Comparison of ENCODE assay signal across 12 cellular contexts in the genomic region with DNA sequence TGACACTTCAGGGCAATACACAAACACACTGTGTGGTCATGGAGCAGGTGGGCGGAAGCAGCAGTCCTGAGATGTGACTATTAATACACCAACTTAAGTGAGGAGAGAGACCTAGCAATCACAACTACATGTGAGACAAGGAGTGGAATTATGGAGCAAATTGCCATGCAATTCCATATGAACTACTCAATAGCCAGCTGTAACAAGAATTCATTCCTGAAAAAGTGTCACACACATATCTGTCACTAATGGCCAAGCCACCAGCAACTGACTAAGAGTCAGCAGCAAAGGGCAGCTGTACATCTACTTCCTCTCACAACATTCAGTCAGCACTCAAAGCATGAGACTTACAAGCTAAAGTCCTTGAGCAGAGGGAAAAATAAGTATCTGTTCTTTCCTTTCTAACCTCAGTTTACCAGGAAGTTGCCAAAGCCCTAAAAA. TPM values are rescaled to one million over a fixed set of nuclear protein-coding genes. Genes with fewer than 3 reads are reported as not detected.
DNase-seq lines count a peak whose midpoint lies in the region; TF ChIP-seq lines count a peak whose summit lies in the region.
"Had no signal": no experiment of that assay in that cellular context is flagged by ENCODE, and none has a peak within 500 bp of the region (broad histone marks: within the 10 kb centered on the region; RNA-seq: fewer than 3 reads in every experiment).

No MANE protein-coding gene starts in this region.

- DNase-seq in activated T-cell treated with anti-CD3 and anti-CD28 coated beads, Interleukin-2, amount 50 U/mL, for 24 hours, result no peak
- no peak for DNase-seq in activated T-cell treated with anti-CD3 and anti-CD28 coated beads, Interleukin-2, amount 50 U/mL, for 1 hour
- DNase-seq in OCI-LY7 (ENCODE audit: low spot score) (peak; percentile 75), immature natural killer cell (no peak), H7 (no peak), progenitor cell of endocrine pancreas (ENCODE audit: low spot score, unreplicated experiment) (no peak)
- no peak for DNase-seq in effector memory CD4-positive, alpha-beta T cell
- DNase-seq: activated T-cell treated with anti-CD3 and anti-CD28 coated beads, Interleukin-2, amount 50 U/mL, for 4 hours; NCI-H524; tibial artery had no signal

- intact Hi-C loops in OCI-LY7 (cut with micrococcal nuclease; ENCODE audit: unreplicated experiment), result loop anchor here (1.0 kb wide), 1 partner anchor 45 kb away; no protein-coding TSS in a partner anchor

- H2AFZ ChIP-seq in OCI-LY7 (ENCODE audit: low read length), result no peak overlapping the region

- H3K4me3 Mint-ChIP-seq in activated T-cell treated with anti-CD3 and anti-CD28 coated beads, Interleukin-2, amount 50 U/mL, for 24 hours, result no peak overlapping the region
- H3K4me3 Mint-ChIP-seq in immature natural killer cell (peak overlapping the region in 4 of 5 donors; percentile 33 to 57 (median 52)), progenitor cell of endocrine pancreas (ENCODE audit: low read depth) (no peak overlapping the region)
- H3K4me3 Mint-ChIP-seq: activated T-cell treated with anti-CD3 and anti-CD28 coated beads, Interleukin-2, amount 50 U/mL, for 4 hours; T-helper 1 cell treated with Interleukin-12 subunit alpha and Interleukin-12 subunit beta and Interleukin-4 antibody, amounts not matched to agents 30 μg/mL and 1 μg/mL, for 36 hours had no signal

- H3K27me3 ChIP-seq in subcutaneous abdominal adipose tissue (ENCODE audit: control insufficient read depth in 5 of 5, insufficient read depth in 4 of 5, low read length in 5 of 5), result no peaks in the 10 kb centered on the region
- no peaks in the 10 kb centered on the region for H3K27me3 ChIP-seq in H7 (ENCODE audit: control insufficient read depth, insufficient read depth, low read length)
- H3K27me3 ChIP-seq in effector memory CD4-positive, alpha-beta T cell (replicated peaks; ENCODE audit: control insufficient read depth, insufficient read depth, low read length, poor library complexity, severe bottlenecking), result no peaks in the 10 kb centered on the region
- H3K27me3 ChIP-seq: tibial artery had no signal

- no peak overlapping the region for H3K9ac ChIP-seq in subcutaneous abdominal adipose tissue (ENCODE audit: low read length in 5 of 5)

- H3K4me3 ChIP-seq in OCI-LY7 (ENCODE audit: low read depth, low read length, poor library complexity, severe bottlenecking), result peak overlapping the region; percentile 61
- H3K4me3 ChIP-seq in subcutaneous abdominal adipose tissue (ENCODE audit: low read depth in 1 of 5, low read length in 5 of 5), result no peak overlapping the region
- H3K4me3 ChIP-seq in H7 (ENCODE audit: insufficient read depth, low read depth, low read length), result no peak overlapping the region
- H3K4me3 ChIP-seq in effector memory CD4-positive, alpha-beta T cell (ENCODE audit: insufficient read depth, low read depth, low read length, poor library complexity, severe bottlenecking), result no peak overlapping the region
- H3K4me3 ChIP-seq: tibial artery had no signal

- TF ChIP-seq CTCF in OCI-LY7 (conservative IDR thresholded peaks at IDR 0.05; ENCODE audit: low read length) (no peak), progenitor cell of endocrine pancreas (IDR thresholded peaks at IDR 0.05; ENCODE audit: unreplicated experiment) (no peak)

- POLR2A ChIA-PET in OCI-LY7 (lab: Charles Lee), result interaction anchor here (0.5 to 5.4 kb wide), 5 partner anchors 9 to 818 kb away, joined by 3 to 25 read pairs (median 3); no protein-coding TSS in a partner anchor

- peaks cover 64% of the 10 kb centered on the region for H3K4me1 Mint-ChIP-seq in activated T-cell treated with anti-CD3 and anti-CD28 coated beads, Interleukin-2, amount 50 U/mL, for 24 hours (ENCODE audit: low read depth)
- peaks cover 62 to 64% of the 10 kb centered on the region in 2 donors for H3K4me1 Mint-ChIP-seq in immature natural killer cell
- H3K4me1 Mint-ChIP-seq in progenitor cell of endocrine pancreas (ENCODE audit: low read depth), result peaks cover 25% of the 10 kb centered on the region

- no TSS peak for BruUV-seq in OCI-LY7 (replicated peaks; lab: Mats Ljungman, UMichigan)

- peak overlapping the region; percentile 15 for H3K27ac Mint-ChIP-seq in activated T-cell treated with anti-CD3 and anti-CD28 coated beads, Interleukin-2, amount 50 U/mL, for 24 hours
- peak overlapping the region; percentile 35 to 94 (median 71) for H3K27ac Mint-ChIP-seq in immature natural killer cell
- H3K27ac Mint-ChIP-seq in progenitor cell of endocrine pancreas, result no peak overlapping the region
- H3K27ac Mint-ChIP-seq: T-helper 1 cell treated with Interleukin-12 subunit alpha and Interleukin-12 subunit beta and Interleukin-4 antibody, amounts not matched to agents 30 μg/mL and 1 μg/mL, for 36 hours had no signal

- H3K9me2 ChIP-seq in OCI-LY7 (ENCODE audit: insufficient read depth, low read length), result no peaks in the 10 kb centered on the region

- H3K4me1 ChIP-seq in OCI-LY7 (ENCODE audit: insufficient read depth, low read length, poor library complexity, severe bottlenecking) (peaks cover 92% of the 10 kb centered on the region), subcutaneous abdominal adipose tissue (ENCODE audit: control insufficient read depth in 5 of 5, insufficient read depth in 5 of 5, low read length in 5 of 5) (peaks cover 6 to 55% (median 53%) of the 10 kb centered on the region in 5 donors)
- peaks cover 37% of the 10 kb centered on the region for H3K4me1 ChIP-seq in effector memory CD4-positive, alpha-beta T cell (ENCODE audit: control insufficient read depth, insufficient read depth, low read length, poor library complexity, severe bottlenecking)

- H3K9me3 Mint-ChIP-seq in activated T-cell treated with anti-CD3 and anti-CD28 coated beads, Interleukin-2, amount 50 U/mL, for 24 hours, result no peaks in the 10 kb centered on the region
- H3K9me3 Mint-ChIP-seq in immature natural killer cell (no peaks in the 10 kb centered on the region), progenitor cell of endocrine pancreas (ENCODE audit: low read depth) (no peaks in the 10 kb centered on the region)
- H3K9me3 Mint-ChIP-seq: T-helper 1 cell treated with Interleukin-12 subunit alpha and Interleukin-12 subunit beta and Interleukin-4 antibody, amounts not matched to agents 30 μg/mL and 1 μg/mL, for 36 hours had no signal

- peaks cover 36% of the 10 kb centered on the region for H3K36me3 Mint-ChIP-seq in activated T-cell treated with anti-CD3 and anti-CD28 coated beads, Interleukin-2, amount 50 U/mL, for 24 hours (ENCODE audit: low read depth)
- H3K36me3 Mint-ChIP-seq in immature natural killer cell (peaks cover 0 to 4% (median 0%) of the 10 kb centered on the region in 3 donors), progenitor cell of endocrine pancreas (ENCODE audit: insufficient read depth) (no peaks in the 10 kb centered on the region)

- CTCF ChIA-PET in OCI-LY7 (lab: Charles Lee; ENCODE audit: unreplicated experiment), result interaction anchor here (1.6 kb wide), 1 partner anchor 36 kb away, joined by 6 read pairs; no protein-coding TSS in a partner anchor

- H3K9me3 ChIP-seq in OCI-LY7 (ENCODE audit: low read length) (no peaks in the 10 kb centered on the region), subcutaneous abdominal adipose tissue (ENCODE audit: control insufficient read depth in 5 of 5, low read length in 5 of 5) (no peaks in the 10 kb centered on the region)
- H3K9me3 ChIP-seq in effector memory CD4-positive, alpha-beta T cell (ENCODE audit: control insufficient read depth, low read length), result no peaks in the 10 kb centered on the region
- H3K9me3 ChIP-seq: tibial artery had no signal

- no peaks in the 10 kb centered on the region for H4K20me1 ChIP-seq in OCI-LY7 (ENCODE audit: insufficient read depth, low read length)

- H3K4me2 ChIP-seq in OCI-LY7 (ENCODE audit: low read length), result peak overlapping the region; percentile 81

- H3K79me2 ChIP-seq in OCI-LY7 (ENCODE audit: insufficient read depth, low read depth, low read length), result peaks cover 90% of the 10 kb centered on the region

- no peaks in the 10 kb centered on the region for H3K27me3 Mint-ChIP-seq in activated T-cell treated with anti-CD3 and anti-CD28 coated beads, Interleukin-2, amount 50 U/mL, for 24 hours
- H3K27me3 Mint-ChIP-seq in immature natural killer cell (ENCODE audit: low read depth in 3 of 3), result no peaks in the 10 kb centered on the region
- H3K27me3 Mint-ChIP-seq in progenitor cell of endocrine pancreas, result no peaks in the 10 kb centered on the region

- H3K27ac ChIP-seq in OCI-LY7 (ENCODE audit: low read depth, low read length, poor library complexity, severe bottlenecking) (peak overlapping the region; percentile 91), subcutaneous abdominal adipose tissue (ENCODE audit: low read depth, low read length) (peak overlapping the region; percentile 66)
- H3K27ac ChIP-seq in effector memory CD4-positive, alpha-beta T cell (ENCODE audit: insufficient read depth, low read length, poor library complexity, severe bottlenecking), result no peak overlapping the region

- H3K36me3 ChIP-seq in OCI-LY7 (ENCODE audit: insufficient read depth, low read length) (no peaks in the 10 kb centered on the region; the same call in none of the 2 replicates), subcutaneous abdominal adipose tissue (ENCODE audit: control insufficient read depth in 5 of 5, insufficient read depth in 5 of 5, low read length in 5 of 5) (peaks cover 0 to 5% (median 3%) of the 10 kb centered on the region in 5 donors), H7 (replicated peaks; ENCODE audit: control insufficient read depth, insufficient read depth, low read length) (no peaks in the 10 kb centered on the region)
- H3K36me3 ChIP-seq in effector memory CD4-positive, alpha-beta T cell (ENCODE audit: control insufficient read depth, insufficient read depth, low read length), result no peaks in the 10 kb centered on the region

RNA-seq across cellular contexts. Expression of gene GPR3, which starts 46.2 kb away (rescaled TPM):
- total RNA-seq in OCI-LY7 (2014; rRNA removed; shearing (Covaris generic)), result 0.21 and 0.32 TPM in 2 replicates
- total RNA-seq in OCI-LY7 (2022) (0.22 and 0.25 TPM in 2 replicates), progenitor cell of endocrine pancreas (1.00 and 1.1 TPM in 2 replicates)
- polyA plus RNA-seq in immature natural killer cell, result not detected
- 5.8 and 8.5 TPM in 2 replicates for total RNA-seq in H7 (2014; rRNA removed; shearing (Covaris generic))

RNA-seq across cellular contexts. Expression of gene WASF2, which starts 51.3 kb away (rescaled TPM):
- 25.1 and 26.9 TPM in 2 replicates for total RNA-seq in OCI-LY7 (2014; rRNA removed; shearing (Covaris generic))
- 106 and 110 TPM in 2 replicates for total RNA-seq in OCI-LY7 (2022)
- polyA plus RNA-seq in immature natural killer cell, result 10 to 100 TPM; 36.6 to 90.0 (median 39.5) TPM
- total RNA-seq in H7 (2014; rRNA removed; shearing (Covaris generic)), result 34.3 and 44.3 TPM in 2 replicates
- total RNA-seq in progenitor cell of endocrine pancreas, result 74.6 and 76.9 TPM in 2 replicates

RNA-seq across cellular contexts. Expression of gene CD164L2, which starts 55.5 kb away (rescaled TPM):
- 0.13 TPM in 1 of 2 replicates, not detected in the other for total RNA-seq in OCI-LY7 (2014; rRNA removed; shearing (Covaris generic))
- total RNA-seq in OCI-LY7 (2022) (not detected in 2 replicates), progenitor cell of endocrine pancreas (not detected in 2 replicates)
- polyA plus RNA-seq in immature natural killer cell, result not detected
- 1.7 and 3.8 TPM in 2 replicates for total RNA-seq in H7 (2014; rRNA removed; shearing (Covaris generic))
- total RNA-seq: activated T-cell treated with anti-CD3 and anti-CD28 coated beads, Interleukin-2, amount 50 U/mL, for 4 hours had no signal

Comparison
In these comparisons a context has a peak if more than half of its experiments do, and no peak if none do; other contexts are left out.
1. H3K4me3 Mint-ChIP-seq: peak in immature natural killer cell (4 of 5); none in activated T-cell treated with anti-CD3 and anti-CD28 coated beads, Interleukin-2, amount 50 U/mL, for 24 hours (single experiment) and progenitor cell of endocrine pancreas (single experiment).